8 cellular contexts compared by ENCODE assay signal in the genomic region with DNA sequence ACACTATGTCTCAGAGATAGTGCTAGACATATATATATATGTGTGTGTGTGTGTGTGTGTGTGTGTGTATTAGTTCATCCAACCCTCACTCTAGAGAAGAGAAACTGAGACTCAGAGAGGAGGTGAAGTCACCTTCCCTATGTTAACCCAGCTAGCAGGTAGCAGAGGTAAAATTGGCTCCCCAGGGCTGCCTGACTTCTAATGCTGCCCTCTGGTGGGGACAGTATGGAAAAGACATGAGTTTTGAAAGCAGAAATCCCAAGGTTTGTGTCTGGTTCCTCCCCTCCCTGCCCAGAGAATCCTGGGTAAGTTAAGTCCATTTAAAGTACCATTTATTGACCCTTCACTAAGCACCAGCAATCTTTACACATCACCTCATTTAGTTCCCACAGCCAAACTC.
DNase-seq lines count a peak whose midpoint lies in the region; ATAC-seq and TF ChIP-seq lines count a peak whose summit lies in the region.

No MANE protein-coding gene starts in this region.

- no peak overlapping the region for H2BK5ac ChIP-seq in neuronal stem cell (ENCODE audit: low read length)

- no peak overlapping the region for H3K4me3 Mint-ChIP-seq in activated CD4-positive, alpha-beta memory T cell treated with anti-CD3 and anti-CD28 coated beads for 36 hours
- no peak overlapping the region for H3K4me3 Mint-ChIP-seq in activated CD4-positive, alpha-beta memory T cell treated with anti-CD3 and anti-CD28 coated beads, Interleukin-2, amount 10 ng/mL, durations not matched to agents 7 days and 5 days
- no peak overlapping the region for H3K4me3 Mint-ChIP-seq in glutamatergic neuron (ENCODE audit: unreplicated experiment)

- H3K9ac ChIP-seq in neuronal stem cell (ENCODE audit: low read depth, low read length, poor library complexity), result no peak overlapping the region

- no peaks in the 10 kb centered on the region for H3K36me3 ChIP-seq in neuronal stem cell (replicated peaks in 1 of 2; ENCODE audit: control insufficient read depth in 2 of 2, insufficient read depth in 2 of 2, low read length in 2 of 2)

- no peaks in the 10 kb centered on the region for H3K4me1 Mint-ChIP-seq in activated CD4-positive, alpha-beta memory T cell treated with anti-CD3 and anti-CD28 coated beads for 36 hours (ENCODE audit: low read depth)
- no peaks in the 10 kb centered on the region for H3K4me1 Mint-ChIP-seq in activated CD4-positive, alpha-beta memory T cell treated with anti-CD3 and anti-CD28 coated beads, Interleukin-2, amount 10 ng/mL, durations not matched to agents 7 days and 5 days
- no peaks in the 10 kb centered on the region for H3K4me1 Mint-ChIP-seq in glutamatergic neuron (ENCODE audit: low read depth, unreplicated experiment)

- H2AK5ac ChIP-seq in neuronal stem cell (ENCODE audit: low read depth, low read length), result no peak overlapping the region

- no peaks in the 10 kb centered on the region for H3K36me3 Mint-ChIP-seq in activated CD4-positive, alpha-beta memory T cell treated with anti-CD3 and anti-CD28 coated beads for 36 hours
- no peaks in the 10 kb centered on the region for H3K36me3 Mint-ChIP-seq in activated CD4-positive, alpha-beta memory T cell treated with anti-CD3 and anti-CD28 coated beads, Interleukin-2, amount 10 ng/mL, durations not matched to agents 7 days and 5 days (ENCODE audit: low read depth)
- peaks cover 3% of the 10 kb centered on the region for H3K36me3 Mint-ChIP-seq in glutamatergic neuron (ENCODE audit: unreplicated experiment)

- DNase-seq in activated CD4-positive, alpha-beta memory T cell treated with anti-CD3 and anti-CD28 coated beads for 36 hours, result peak; percentile 16
- DNase-seq in activated CD4-positive, alpha-beta memory T cell treated with anti-CD3 and anti-CD28 coated beads, Interleukin-2, amount 10 ng/mL, durations not matched to agents 7 days and 5 days, result no peak
- peak; percentile 6 for DNase-seq in LHCN-M2 (ENCODE audit: low read depth)
- no peak for DNase-seq in astrocyte of the spinal cord (ENCODE audit: low read depth, low spot score)
- peak; percentile 19 for DNase-seq in renal cortical epithelial cell (ENCODE audit: low read depth)
- no peak for DNase-seq in neuronal stem cell (ENCODE audit: low spot score)
- no peak for DNase-seq in glutamatergic neuron

- H3K27ac ChIP-seq in neuronal stem cell (replicated peaks; ENCODE audit: low read length), result no peak overlapping the region

- no peak overlapping the region for H3K18ac ChIP-seq in neuronal stem cell (ENCODE audit: low read length)

- H3K27ac Mint-ChIP-seq in activated CD4-positive, alpha-beta memory T cell treated with anti-CD3 and anti-CD28 coated beads for 36 hours, result no peak overlapping the region
- no peak overlapping the region for H3K27ac Mint-ChIP-seq in activated CD4-positive, alpha-beta memory T cell treated with anti-CD3 and anti-CD28 coated beads, Interleukin-2, amount 10 ng/mL, durations not matched to agents 7 days and 5 days
- no peak overlapping the region for H3K27ac Mint-ChIP-seq in glutamatergic neuron (ENCODE audit: unreplicated experiment)

- CTCF ChIA-PET in activated CD4-positive, alpha-beta memory T cell treated with anti-CD3 and anti-CD28 coated beads for 36 hours (lab: Charles Lee), result interaction anchor here (1.2 to 1.8 kb wide), 3 partner anchors 13 to 248 kb away, joined by 3 to 8 read pairs (median 4); no protein-coding TSS in a partner anchor
- CTCF ChIA-PET in activated CD4-positive, alpha-beta memory T cell treated with anti-CD3 and anti-CD28 coated beads, Interleukin-2, amount 10 ng/mL, durations not matched to agents 7 days and 5 days (lab: Charles Lee), result interaction anchor here (0.7 to 1.5 kb wide), 3 partner anchors 9 to 135 kb away, joined by 3 to 5 read pairs (median 3); no protein-coding TSS in a partner anchor

- no peaks in the 10 kb centered on the region for H3K4me1 ChIP-seq in neuronal stem cell (ENCODE audit: control insufficient read depth in 2 of 2, insufficient read depth in 1 of 2, low read depth in 1 of 2, low read length in 2 of 2)

- no peak overlapping the region for H3K4ac ChIP-seq in neuronal stem cell (ENCODE audit: low read length)

- no peaks in the 10 kb centered on the region for H3K79me1 ChIP-seq in neuronal stem cell (ENCODE audit: low read depth, low read length)

- no peak overlapping the region for H2AFZ ChIP-seq in neuronal stem cell (ENCODE audit: low read length)

- H2BK15ac ChIP-seq in neuronal stem cell (ENCODE audit: low read length), result no peak overlapping the region

- no peak overlapping the region for H3K23ac ChIP-seq in neuronal stem cell (ENCODE audit: low read depth, low read length, poor library complexity)

- no peak overlapping the region for H3K4me2 ChIP-seq in neuronal stem cell (ENCODE audit: insufficient read depth, low read length, poor library complexity, severe bottlenecking)

- peaks cover 13% of the 10 kb centered on the region for H3K27me3 Mint-ChIP-seq in activated CD4-positive, alpha-beta memory T cell treated with anti-CD3 and anti-CD28 coated beads for 36 hours
- peaks cover 2% of the 10 kb centered on the region for H3K27me3 Mint-ChIP-seq in activated CD4-positive, alpha-beta memory T cell treated with anti-CD3 and anti-CD28 coated beads, Interleukin-2, amount 10 ng/mL, durations not matched to agents 7 days and 5 days
- peaks cover 3% of the 10 kb centered on the region for H3K27me3 Mint-ChIP-seq in glutamatergic neuron (ENCODE audit: unreplicated experiment)

- H2BK120ac ChIP-seq in neuronal stem cell (ENCODE audit: low read depth, low read length), result no peak overlapping the region

- no peak overlapping the region for H3K14ac ChIP-seq in neuronal stem cell (ENCODE audit: low read length)

- no peak overlapping the region for H4K91ac ChIP-seq in neuronal stem cell (ENCODE audit: low read depth, low read length, poor library complexity)

- no peak for ATAC-seq in GM18861 (IDR thresholded peaks at IDR 0.05; ENCODE audit: unreplicated experiment)

- no peaks in the 10 kb centered on the region for H3K27me3 ChIP-seq in neuronal stem cell (ENCODE audit: control insufficient read depth in 3 of 3, insufficient read depth in 3 of 3, low read depth in 1 of 3, low read length in 3 of 3)

- no peak overlapping the region for H2BK12ac ChIP-seq in neuronal stem cell (ENCODE audit: low read length)

- intact Hi-C loops in activated CD4-positive, alpha-beta memory T cell treated with anti-CD3 and anti-CD28 coated beads for 36 hours (cut with micrococcal nuclease), result loop anchor here (5.0 kb wide), 1 partner anchor 116 kb away; no protein-coding TSS in a partner anchor

- TF ChIP-seq CTCF in astrocyte of the spinal cord (IDR thresholded peaks at IDR 0.05; ENCODE audit: low read depth, low read length) (peak; percentile 42), glutamatergic neuron (IDR thresholded peaks at IDR 0.05; ENCODE audit: partially characterized antibody, unreplicated experiment) (no peak)

- no peaks in the 10 kb centered on the region for H3K9me3 ChIP-seq in neuronal stem cell (replicated peaks in 1 of 2; ENCODE audit: control insufficient read depth in 2 of 2, insufficient read depth in 1 of 2, low read depth in 1 of 2, low read length in 2 of 2)

- H4K8ac ChIP-seq in neuronal stem cell (ENCODE audit: low read depth, low read length), result no peak overlapping the region

- H3K9me3 Mint-ChIP-seq in activated CD4-positive, alpha-beta memory T cell treated with anti-CD3 and anti-CD28 coated beads for 36 hours, result peaks cover 2% of the 10 kb centered on the region
- H3K9me3 Mint-ChIP-seq in activated CD4-positive, alpha-beta memory T cell treated with anti-CD3 and anti-CD28 coated beads, Interleukin-2, amount 10 ng/mL, durations not matched to agents 7 days and 5 days, result no peaks in the 10 kb centered on the region
- peaks cover 5% of the 10 kb centered on the region for H3K9me3 Mint-ChIP-seq in glutamatergic neuron (ENCODE audit: unreplicated experiment)

- in situ Hi-C loops in astrocyte of the spinal cord (cut with HindIII; ENCODE audit: low sequenced_read_pairs), result no loop called here

- POLR2A ChIA-PET in activated CD4-positive, alpha-beta memory T cell treated with anti-CD3 and anti-CD28 coated beads for 36 hours (lab: Charles Lee), result no interaction called here
- POLR2A ChIA-PET in activated CD4-positive, alpha-beta memory T cell treated with anti-CD3 and anti-CD28 coated beads, Interleukin-2, amount 10 ng/mL, durations not matched to agents 7 days and 5 days (lab: Charles Lee), result no interaction called here

- no peak overlapping the region for H3K4me3 ChIP-seq in astrocyte of the spinal cord (ENCODE audit: low read depth, low read length)
- H3K4me3 ChIP-seq in neuronal stem cell (ENCODE audit: low read length in 2 of 2), result no peak overlapping the region

Comparison
In these comparisons a context has a peak if more than half of its experiments do, and no peak if none do; other contexts are left out.
1. DNase-seq: peak in activated CD4-positive, alpha-beta memory T cell treated with anti-CD3 and anti-CD28 coated beads for 36 hours (single experiment), LHCN-M2 (single experiment) and renal cortical epithelial cell (single experiment); none in activated CD4-positive, alpha-beta memory T cell treated with anti-CD3 and anti-CD28 coated beads, Interleukin-2, amount 10 ng/mL, durations not matched to agents 7 days and 5 days (single experiment), astrocyte of the spinal cord (single experiment), neuronal stem cell (single experiment) and glutamatergic neuron (single experiment).